32 cellular contexts compared by ENCODE assay signal in the genomic region with DNA sequence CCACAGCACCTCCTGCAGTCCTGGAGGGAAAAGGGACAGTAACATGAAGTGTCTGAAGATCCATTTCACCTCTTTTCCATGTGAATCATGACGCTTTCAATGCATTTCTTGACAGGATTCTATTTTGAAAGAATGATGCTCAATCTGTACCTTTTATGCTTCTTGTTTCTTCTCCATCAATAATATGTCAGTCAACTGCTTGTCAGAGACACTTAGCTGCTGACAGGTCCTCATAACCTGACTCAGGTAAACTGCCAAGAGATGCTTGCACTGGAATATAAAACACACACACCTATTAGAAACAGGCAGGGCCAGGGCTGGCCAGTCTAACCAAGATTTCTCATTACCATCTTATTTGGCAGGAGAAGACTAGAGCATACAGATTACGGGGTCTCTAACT. TPM values are rescaled to one million over a fixed set of nuclear protein-coding genes. Genes with fewer than 3 reads are reported as not detected.
"Had no signal": no experiment of that assay in that cellular context is flagged by ENCODE, and none has a peak within 500 bp of the region (broad histone marks: within the 10 kb centered on the region; RNA-seq: fewer than 3 reads in every experiment).

No MANE protein-coding gene starts in this region.

- H3K27me3 Mint-ChIP-seq: activated CD4-positive, alpha-beta T cell treated with anti-CD3 and anti-CD28 coated beads for 36 hours; activated CD4-positive, alpha-beta T cell treated with anti-CD3 and anti-CD28 coated beads, Interleukin-2, amount 10 ng/mL, durations not matched to agents 7 days and 5 days; activated naive CD4-positive, alpha-beta T cell treated with anti-CD3 and anti-CD28 coated beads, Interleukin-2, amount 50 U/mL, for 24 hours; activated naive CD8-positive, alpha-beta T cell treated with anti-CD3 and anti-CD28 coated beads, Interleukin-2, amount 10 ng/mL, durations not matched to agents 7 days and 5 days; activated T-cell treated with anti-CD3 and anti-CD28 coated beads, Interleukin-2, amount 50 U/mL, for 24 hours; central memory CD8-positive, alpha-beta T cell had no signal

- H3K27ac Mint-ChIP-seq: activated CD4-positive, alpha-beta T cell treated with anti-CD3 and anti-CD28 coated beads for 36 hours; activated CD4-positive, alpha-beta T cell treated with anti-CD3 and anti-CD28 coated beads, Interleukin-2, amount 10 ng/mL, durations not matched to agents 7 days and 5 days; activated CD8-positive, alpha-beta T cell treated with anti-CD3 and anti-CD28 coated beads, Interleukin-2, amount 10 ng/mL, durations not matched to agents 7 days and 5 days; activated naive CD4-positive, alpha-beta T cell treated with anti-CD3 and anti-CD28 coated beads, Interleukin-2, amount 50 U/mL, for 24 hours; activated naive CD8-positive, alpha-beta T cell treated with anti-CD3 and anti-CD28 coated beads, Interleukin-2, amount 10 ng/mL, durations not matched to agents 7 days and 5 days; activated T-cell treated with anti-CD3 and anti-CD28 coated beads, Interleukin-2, amount 50 U/mL, for 24 hours; activated T-helper 2 cell treated with anti-CD3 and anti-CD28 coated beads, Interferon-gamma antibody, Interleukin-2, Interleukin-4, amounts not matched to agents 10 μg/mL and 5 μg/mL and 100 μg/mL, durations not matched to agents 14 hours and 24 hours and 36 hours had no signal

- H3K4me3 Mint-ChIP-seq: activated CD4-positive, alpha-beta T cell treated with anti-CD3 and anti-CD28 coated beads for 36 hours; activated CD4-positive, alpha-beta T cell treated with anti-CD3 and anti-CD28 coated beads, Interleukin-2, amount 10 ng/mL, durations not matched to agents 7 days and 5 days; activated CD8-positive, alpha-beta T cell treated with anti-CD3 and anti-CD28 coated beads, Interleukin-2, amount 10 ng/mL, durations not matched to agents 7 days and 5 days; activated naive CD4-positive, alpha-beta T cell treated with anti-CD3 and anti-CD28 coated beads, Interleukin-2, amount 50 U/mL, for 24 hours; activated naive CD8-positive, alpha-beta T cell treated with anti-CD3 and anti-CD28 coated beads, Interleukin-2, amount 10 ng/mL, durations not matched to agents 7 days and 5 days; activated T-cell treated with anti-CD3 and anti-CD28 coated beads, Interleukin-2, amount 50 U/mL, for 24 hours; central memory CD8-positive, alpha-beta T cell had no signal

- H3K27me3 ChIP-seq: ascending aorta, cardiac muscle cell had no signal

- ATAC-seq: activated CD4-positive, alpha-beta T cell treated with anti-CD3 and anti-CD28 coated beads for 36 hours; activated CD4-positive, CD25-positive, alpha-beta regulatory T cell treated with anti-CD3 and anti-CD28 coated beads, Interleukin-2, amount 50 U/mL, for 24 hours; activated CD8-positive, alpha-beta T cell treated with anti-CD3 and anti-CD28 coated beads, Interleukin-2, amount 10 ng/mL, durations not matched to agents 7 days and 5 days; Right ventricle myocardium inferior had no signal

- H3K9me3 Mint-ChIP-seq: activated CD4-positive, alpha-beta T cell treated with anti-CD3 and anti-CD28 coated beads, Interleukin-2, amount 10 ng/mL, durations not matched to agents 7 days and 5 days; activated naive CD4-positive, alpha-beta T cell treated with anti-CD3 and anti-CD28 coated beads, Interleukin-2, amount 50 U/mL, for 24 hours; activated naive CD8-positive, alpha-beta T cell treated with anti-CD3 and anti-CD28 coated beads, Interleukin-2, amount 10 ng/mL, durations not matched to agents 7 days and 5 days; activated T-cell treated with anti-CD3 and anti-CD28 coated beads, Interleukin-2, amount 50 U/mL, for 24 hours; activated T-helper 2 cell treated with anti-CD3 and anti-CD28 coated beads, Interferon-gamma antibody, Interleukin-2, Interleukin-4, amounts not matched to agents 10 μg/mL and 5 μg/mL and 100 μg/mL, durations not matched to agents 14 hours and 24 hours and 36 hours; central memory CD8-positive, alpha-beta T cell had no signal

- H3K4me3 ChIP-seq: ascending aorta, cardiac muscle cell had no signal

- H3K4me1 ChIP-seq: ascending aorta had no signal

- H3K9me3 ChIP-seq: ascending aorta had no signal

- H3K27ac ChIP-seq: ascending aorta, cardiac muscle cell, RWPE1 had no signal

- DNase-seq: activated CD4-positive, alpha-beta T cell treated with anti-CD3 and anti-CD28 coated beads for 36 hours; activated CD4-positive, alpha-beta T cell treated with anti-CD3 and anti-CD28 coated beads, Interleukin-2, amount 10 ng/mL, durations not matched to agents 7 days and 5 days; activated CD4-positive, alpha-beta T cell treated with anti-CD3 and anti-CD28 coated beads, Interleukin-2, amount 50 U/mL, for 48 hours; activated CD8-positive, alpha-beta T cell treated with anti-CD3 and anti-CD28 coated beads, Interleukin-2, amount 10 ng/mL, durations not matched to agents 7 days and 5 days; activated gamma-delta T cell; activated naive CD4-positive, alpha-beta T cell treated with Interleukin-2 at 50 U/mL for 16 hours; activated naive CD8-positive, alpha-beta T cell treated with anti-CD3 and anti-CD28 coated beads, Interleukin-2, amount 10 ng/mL, durations not matched to agents 7 days and 5 days; activated T-cell treated with anti-CD3 and anti-CD28 coated beads, Interleukin-2, amount 50 U/mL, for 24 hours; amygdala; MM.1S; MV-4-11; NCI-H1092; NCI-H1436 treated with DMSO at 0.1 percent for 48 hours; NCI-H1694 treated with DMSO at 0.1 percent for 48 hours; NCI-H2029 treated with DMSO at 0.1 percent for 48 hours; NCI-H2107; NCI-H2171 treated with DMSO at 0.1 percent for 48 hours; NCI-H2227 treated with DMSO at 0.1 percent for 48 hours; NCI-H446; NCI-H510A treated with DMSO at 0.1 percent for 48 hours; NCI-H69; NCI-H82; SIG-M5; T1000 had no signal

RNA-seq across cellular contexts. Expression of a gene that starts 33.0 kb away (rescaled TPM):
- total RNA-seq: ascending aorta had no signal
